9 cellular contexts compared by ENCODE assay signal in the genomic region with DNA sequence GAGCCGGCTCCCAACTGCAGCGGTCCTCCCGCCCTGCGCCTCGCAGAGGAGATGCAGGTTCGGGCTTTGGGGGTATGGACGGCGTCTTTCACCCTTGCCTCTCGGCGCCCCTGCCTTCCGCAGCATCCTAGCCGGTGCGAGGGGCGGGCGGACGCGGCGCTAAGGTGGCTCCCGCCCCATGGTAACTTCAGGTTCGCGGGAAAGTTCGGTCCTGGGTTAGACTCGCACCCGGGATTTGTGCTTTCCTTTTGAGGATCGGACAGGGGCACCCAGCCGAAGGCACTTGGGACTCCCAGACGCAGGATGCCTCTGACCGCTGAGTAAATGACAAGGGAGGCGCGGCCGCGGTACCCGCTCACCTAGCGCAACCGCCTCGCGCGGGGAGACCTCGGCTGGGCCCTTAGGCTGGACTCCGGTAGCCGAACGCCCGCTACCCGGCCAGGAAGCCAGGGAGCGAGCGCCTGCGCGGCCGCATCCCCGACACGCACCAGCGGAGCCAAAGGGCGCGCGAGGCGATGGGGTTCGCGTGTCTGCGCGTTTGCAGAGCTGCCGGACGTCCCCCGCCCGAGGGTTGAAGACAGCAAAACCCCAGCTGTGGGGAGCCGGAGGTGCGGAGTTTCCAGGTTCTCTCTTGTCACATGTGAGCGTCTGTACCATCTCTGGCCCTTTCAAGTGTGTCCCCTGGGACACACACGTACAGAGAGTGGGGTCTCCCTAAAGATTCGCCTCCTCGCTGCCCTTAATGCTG. TPM values are rescaled to one million over a fixed set of nuclear protein-coding genes. Genes with fewer than 3 reads are reported as not detected.
DNase-seq lines count a peak whose midpoint lies in the region; ATAC-seq and TF ChIP-seq lines count a peak whose summit lies in the region.
"Had no signal": no experiment of that assay in that cellular context is flagged by ENCODE, and none has a peak within 500 bp of the region (broad histone marks: within the 10 kb centered on the region; RNA-seq: fewer than 3 reads in every experiment).

No MANE protein-coding gene starts in this region.

- peaks cover 58 to 85% of the 10 kb centered on the region in 2 donors for H3K27me3 Mint-ChIP-seq in effector memory CD8-positive, alpha-beta T cell
- peaks cover 65 to 84% (median 74%) of the 10 kb centered on the region in 5 donors for H3K27me3 Mint-ChIP-seq in naive thymus-derived CD4-positive, alpha-beta T cell

- intact Hi-C loops in Panc1 (cut with micrococcal nuclease; ENCODE audit: unreplicated experiment), result loop anchor here (5.0 to 10.0 kb wide), 3 partner anchors 317 to 1125 kb away; no protein-coding TSS in a partner anchor
- intact Hi-C loops in naive thymus-derived CD4-positive, alpha-beta T cell (cut with micrococcal nuclease), result loop anchor here in 1 of 2 donors (2.0 kb wide), 1 partner anchor 1967 kb away; a partner anchor contains a TSS

- in situ Hi-C loops in Panc1 (cut with HindIII; ENCODE audit: low pct_unique_long_range_greater_than_20kb, low sequenced_read_pairs), result no loop called here

- peak; percentile 30 for ATAC-seq in Panc1
- no peak for ATAC-seq in effector memory CD8-positive, alpha-beta T cell (replicated peaks)
- no peak for ATAC-seq in naive thymus-derived CD4-positive, alpha-beta T cell

- peaks cover 12 to 16% of the 10 kb centered on the region in 2 donors for H3K4me1 Mint-ChIP-seq in effector memory CD8-positive, alpha-beta T cell (ENCODE audit: low read depth in 2 of 2)
- peaks cover 16 to 32% (median 20%) of the 10 kb centered on the region in 7 donors for H3K4me1 Mint-ChIP-seq in naive thymus-derived CD4-positive, alpha-beta T cell

- H3K27ac ChIP-seq in Panc1 (ENCODE audit: low read length), result no peak overlapping the region
- H3K27ac ChIP-seq in naive thymus-derived CD4-positive, alpha-beta T cell (ENCODE audit: low read depth, low read length), result no peak overlapping the region
- H3K27ac ChIP-seq: 22Rv1 had no signal

- CTCF ChIA-PET in Panc1 (lab: Charles Lee), result no interaction called here
- CTCF ChIA-PET in naive thymus-derived CD4-positive, alpha-beta T cell (lab: Charles Lee), result no interaction called here

- H3K9me3 ChIP-seq in Panc1 (ENCODE audit: control insufficient read depth, insufficient read depth, low read depth, low read length), result no peaks in the 10 kb centered on the region
- H3K9me3 ChIP-seq in naive thymus-derived CD4-positive, alpha-beta T cell (ENCODE audit: control insufficient read depth in 2 of 3, low read length in 3 of 3), result no peaks in the 10 kb centered on the region

- peak overlapping the region; percentile 36 for H3K4me3 ChIP-seq in HFF-Myc (replicated peaks; ENCODE audit: low read depth, low read length)
- H3K4me3 ChIP-seq in Panc1 (ENCODE audit: low read depth in 2 of 2, low read length in 2 of 2), result peak overlapping the region; percentile 33 to 54
- H3K4me3 ChIP-seq in naive thymus-derived CD4-positive, alpha-beta T cell (ENCODE audit: low read length), result no peak overlapping the region

- peaks cover 62% of the 10 kb centered on the region for H3K27me3 ChIP-seq in Panc1 (ENCODE audit: control insufficient read depth, insufficient read depth, low read length)
- peaks cover 5 to 15% of the 10 kb centered on the region in 2 donors for H3K27me3 ChIP-seq in naive thymus-derived CD4-positive, alpha-beta T cell (ENCODE audit: control insufficient read depth in 2 of 2, insufficient read depth in 2 of 2, low read length in 2 of 2)

- BruUV-seq in Panc1 (replicated peaks; lab: Mats Ljungman, UMichigan), result no TSS peak

- TF ChIP-seq CTCF in HFF-Myc (IDR thresholded peaks at IDR 0.05; ENCODE audit: low read depth, low read length, missing control alignments) (no peak), Panc1 (IDR thresholded peaks at IDR 0.05) (no peak)

- H3K9me3 Mint-ChIP-seq in effector memory CD8-positive, alpha-beta T cell, result no peaks in the 10 kb centered on the region
- H3K9me3 Mint-ChIP-seq in naive thymus-derived CD4-positive, alpha-beta T cell, result no peaks in the 10 kb centered on the region

- no peaks in the 10 kb centered on the region; the same call in 1 of the 2 replicates for H3K36me3 ChIP-seq in Panc1 (ENCODE audit: control insufficient read depth, insufficient read depth, low read length)
- H3K36me3 ChIP-seq in naive thymus-derived CD4-positive, alpha-beta T cell (ENCODE audit: control insufficient read depth in 2 of 3, insufficient read depth in 3 of 3, low read length in 3 of 3), result no peaks in the 10 kb centered on the region

- no peak overlapping the region for H3K27ac Mint-ChIP-seq in effector memory CD8-positive, alpha-beta T cell
- no peak overlapping the region for H3K27ac Mint-ChIP-seq in naive thymus-derived CD4-positive, alpha-beta T cell

- H3K4me1 ChIP-seq in Panc1 (ENCODE audit: control insufficient read depth, insufficient read depth, low read length), result peaks cover 13% of the 10 kb centered on the region
- H3K4me1 ChIP-seq in naive thymus-derived CD4-positive, alpha-beta T cell (ENCODE audit: control insufficient read depth in 2 of 2, insufficient read depth in 2 of 2, low read length in 2 of 2), result no peaks in the 10 kb centered on the region

- DNase-seq in DMS 273 (lab: John Stamatoyannopoulos, UW; ENCODE audit: unreplicated experiment) (peak; percentile 49), DMS 273 treated with DMSO at 0.1 percent for 48 hours (lab: John Stamatoyannopoulos, UW) (no peak), HFF-Myc (ENCODE audit: extremely low read depth, low read depth) (no peak), Panc1 (ENCODE audit: low read depth, low spot score) (no peak), SHP77 (lab: John Stamatoyannopoulos, UW) (no peak), HPDE6-E6E7 (ENCODE audit: extremely low spot score) (no peak)
- no peak for DNase-seq in effector memory CD8-positive, alpha-beta T cell
- peak in 1 of 9 donors; percentile 22 for DNase-seq in naive thymus-derived CD4-positive, alpha-beta T cell

- H3K36me3 Mint-ChIP-seq in effector memory CD8-positive, alpha-beta T cell (ENCODE audit: insufficient read depth), result peaks cover 3% of the 10 kb centered on the region
- H3K36me3 Mint-ChIP-seq in naive thymus-derived CD4-positive, alpha-beta T cell, result no peaks in the 10 kb centered on the region

- POLR2A ChIA-PET in Panc1 (lab: Charles Lee), result no interaction called here
- POLR2A ChIA-PET in naive thymus-derived CD4-positive, alpha-beta T cell (lab: Charles Lee), result no interaction called here

- H3K4me3 Mint-ChIP-seq in effector memory CD8-positive, alpha-beta T cell, result peak overlapping the region; percentile 69 to 79
- H3K4me3 Mint-ChIP-seq in naive thymus-derived CD4-positive, alpha-beta T cell, result peak overlapping the region in 9 of 10 donors; percentile 32 to 86 (median 78)

RNA-seq across cellular contexts. Expression of a gene that starts 1.1 kb away (rescaled TPM):
- total RNA-seq in Panc1 (2021; ENCODE audit: unreplicated experiment), result not detected
- not detected for polyA plus RNA-seq in Panc1 (2012; ENCODE audit: insufficient read length)
- not detected for total RNA-seq in naive thymus-derived CD4-positive, alpha-beta T cell
- not detected for polyA plus RNA-seq in naive thymus-derived CD4-positive, alpha-beta T cell
